1 cellular context compared by ENCODE assay signal in the genomic region with DNA sequence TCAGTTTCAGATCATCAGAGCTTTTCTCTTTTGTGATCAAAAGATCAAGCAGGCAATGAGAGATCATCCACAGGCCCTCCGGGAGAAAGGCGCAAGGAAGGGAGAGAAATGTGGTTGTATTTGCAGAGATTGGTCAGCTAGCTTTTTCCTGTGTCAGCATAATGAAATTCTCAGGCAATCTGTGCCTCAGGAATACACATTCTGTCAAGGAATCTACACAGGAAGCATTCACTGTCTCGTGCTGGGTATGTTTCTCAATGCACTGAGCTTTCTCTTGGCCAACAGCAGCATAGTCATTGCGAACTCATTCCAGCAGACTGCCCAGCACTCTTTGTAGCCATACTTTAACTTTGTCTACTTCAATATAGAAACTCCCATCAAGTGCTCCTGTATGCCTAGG.
TF ChIP-seq lines count a peak whose summit lies in the region.

No MANE protein-coding gene starts in this region.

TF ChIP-seq in H1, 55 proteins besides CTCF, POLR2A, EP300 and RAD21:
- TF ChIP-seq RXRA (IDR thresholded peaks at IDR 0.05; ENCODE audit: insufficient read depth, low read depth, low read length): no peak
- no peak for TF ChIP-seq E2F6 (IDR thresholded peaks at IDR 0.05)
- no peak for TF ChIP-seq SIN3A (conservative IDR thresholded peaks at IDR 0.05 in 1 of 2, IDR thresholded peaks at IDR 0.05 in 1 of 2; ENCODE audit: low read depth in 1 of 2, low read length in 2 of 2)
- no peak for TF ChIP-seq SIX5 (IDR thresholded peaks at IDR 0.05; ENCODE audit: low read depth, low read length)
- TF ChIP-seq GABPA (IDR thresholded peaks at IDR 0.05; ENCODE audit: borderline replicate concordance, insufficient read depth, low read length): no peak
- no peak for TF ChIP-seq SUZ12 (IDR thresholded peaks at IDR 0.05; ENCODE audit: low read length)
- TF ChIP-seq KDM5A (IDR thresholded peaks at IDR 0.05; ENCODE audit: low read length): no peak
- TF ChIP-seq, protein P1, sequence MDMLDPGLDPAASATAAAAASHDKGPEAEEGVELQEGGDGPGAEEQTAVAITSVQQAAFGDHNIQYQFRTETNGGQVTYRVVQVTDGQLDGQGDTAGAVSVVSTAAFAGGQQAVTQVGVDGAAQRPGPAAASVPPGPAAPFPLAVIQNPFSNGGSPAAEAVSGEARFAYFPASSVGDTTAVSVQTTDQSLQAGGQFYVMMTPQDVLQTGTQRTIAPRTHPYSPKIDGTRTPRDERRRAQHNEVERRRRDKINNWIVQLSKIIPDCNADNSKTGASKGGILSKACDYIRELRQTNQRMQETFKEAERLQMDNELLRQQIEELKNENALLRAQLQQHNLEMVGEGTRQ (IDR thresholded peaks at IDR 0.05; ENCODE audit: low read length): no peak
- no peak for TF ChIP-seq CHD2 (IDR thresholded peaks at IDR 0.05; ENCODE audit: low read length)
- no peak for TF ChIP-seq NRF1 (IDR thresholded peaks at IDR 0.05; ENCODE audit: low read depth, low read length)
- TF ChIP-seq BACH1 (IDR thresholded peaks at IDR 0.05; ENCODE audit: low read length): no peak
- TF ChIP-seq TEAD4 (IDR thresholded peaks at IDR 0.05; ENCODE audit: low read depth, low read length): no peak
- TF ChIP-seq ZNF274 (IDR thresholded peaks at IDR 0.05; ENCODE audit: borderline replicate concordance, extremely low read depth, low read length): no peak
- no peak for TF ChIP-seq RBBP5 (IDR thresholded peaks at IDR 0.05; ENCODE audit: borderline replicate concordance, low read depth, low read length)
- TF ChIP-seq TBP (IDR thresholded peaks at IDR 0.05; ENCODE audit: low read depth, low read length): no peak
- no peak for TF ChIP-seq TAF1 (IDR thresholded peaks at IDR 0.05; ENCODE audit: low read depth, low read length)
